10 cellular contexts compared by ENCODE assay signal in genomic region chr16:82010649-82011048, GRCh38. TPM values are rescaled to one million over a fixed set of nuclear protein-coding genes. Genes with fewer than 3 reads are reported as not detected.
DNase-seq lines count a peak whose midpoint lies in the region; TF ChIP-seq lines count a peak whose summit lies in the region.
"Had no signal": no experiment of that assay in that cellular context is flagged by ENCODE, and none has a peak within 500 bp of the region (broad histone marks: within the 10 kb centered on the region; RNA-seq: fewer than 3 reads in every experiment).

No MANE protein-coding gene starts in this region.

- TF ChIP-seq CTCF in GM12865 (IDR thresholded peaks at IDR 0.05; ENCODE audit: insufficient read depth, low read depth, low read length, missing control alignments) (no peak), PC-9 (conservative IDR thresholded peaks at IDR 0.05) (no peak), prostate gland (IDR thresholded peaks at IDR 0.05) (no peak)

- H3K4me3 ChIP-seq in GM12865 (ENCODE audit: low read depth, low read length), result peak overlapping the region; percentile 69
- H3K4me3 ChIP-seq in PC-9, result peak overlapping the region; percentile 84
- H3K4me3 ChIP-seq in duodenal mucosa (ENCODE audit: low read depth in 1 of 2, low read length in 2 of 2), result peak overlapping the region; percentile 74 to 84
- peak overlapping the region; percentile 62 for H3K4me3 ChIP-seq in prostate gland

- H3K9me2 ChIP-seq in PC-9 (ENCODE audit: insufficient read depth), result no peaks in the 10 kb centered on the region

- H3K36me3 ChIP-seq in PC-9 (ENCODE audit: low read depth) (no peaks in the 10 kb centered on the region), duodenal mucosa (ENCODE audit: control insufficient read depth in 1 of 2, insufficient read depth in 2 of 2, low read length in 2 of 2) (peaks cover 0 to 8% of the 10 kb centered on the region in 2 donors), prostate gland (no peaks in the 10 kb centered on the region)

- no peak overlapping the region for H3K27ac ChIP-seq in PC-9
- no peak overlapping the region for H3K27ac ChIP-seq in duodenal mucosa (ENCODE audit: low read depth, low read length)
- no peak overlapping the region for H3K27ac ChIP-seq in prostate gland
- no peak overlapping the region for H3K27ac ChIP-seq in substantia nigra (ENCODE audit: low read depth, low read length, poor library complexity, severe bottlenecking)

- no peaks in the 10 kb centered on the region for H3K79me2 ChIP-seq in PC-9 (ENCODE audit: low read depth)

- WGBS in prostate gland, result 65% methylated on average over 8 of the region's 8 CpGs

- peak overlapping the region; percentile 92 for H3K4me2 ChIP-seq in PC-9

- CTCF ChIA-PET in PC-9 (lab: Charles Lee), result no interaction called here

- POLR2A ChIA-PET in PC-9 (lab: Charles Lee; ENCODE audit: unreplicated experiment), result interaction anchor here (0.8 kb wide), 1 partner anchor 1017 kb away, joined by 5 read pairs; no protein-coding TSS in a partner anchor

- TF ChIP-seq POLR2A in prostate gland (IDR thresholded peaks at IDR 0.05), result no peak

- no peaks in the 10 kb centered on the region for H3F3A ChIP-seq in PC-9 (ENCODE audit: insufficient read depth, low read depth)

- no peaks in the 10 kb centered on the region for H3K4me1 ChIP-seq in PC-9 (replicated peaks; ENCODE audit: insufficient read depth)
- peaks cover 20 to 33% of the 10 kb centered on the region in 2 donors for H3K4me1 ChIP-seq in duodenal mucosa (ENCODE audit: control insufficient read depth in 1 of 2, insufficient read depth in 2 of 2, low read length in 2 of 2)
- H3K4me1 ChIP-seq in prostate gland (replicated peaks), result no peaks in the 10 kb centered on the region

- DNase-seq in GM12865 (ENCODE audit: low read depth) (no peak), PC-9 (no peak), prostate gland (ENCODE audit: low spot score) (no peak), T1000 (lab: John Stamatoyannopoulos, UW) (no peak), NK-92 (lab: John Stamatoyannopoulos, UW; ENCODE audit: unreplicated experiment) (no peak), substantia nigra (lab: John Stamatoyannopoulos, UW) (no peak), Ammon's horn (ENCODE audit: low spot score) (no peak)
- DNase-seq: caudate nucleus, NCI-H82 had no signal

- TSS peak; percentile 46 for BruUV-seq in PC-9 (replicated peaks; lab: Mats Ljungman, UMichigan)

- peak overlapping the region; percentile 35 to 64 for H3K9ac ChIP-seq in duodenal mucosa (ENCODE audit: low read depth in 1 of 2, low read length in 2 of 2)

- H2AFZ ChIP-seq in PC-9, result peak overlapping the region; percentile 97

- H3K27me3 ChIP-seq in PC-9 (ENCODE audit: insufficient read depth, low read depth) (0 out of 2 replicates have a peak, but pooled peaks cover 5% of the 10 kb centered on the region), duodenal mucosa (ENCODE audit: control insufficient read depth in 1 of 2, insufficient read depth in 2 of 2, low read length in 2 of 2) (no peaks in the 10 kb centered on the region), prostate gland (replicated peaks; ENCODE audit: insufficient read depth) (no peaks in the 10 kb centered on the region)

- H3K9me3 ChIP-seq in PC-9 (ENCODE audit: insufficient read depth, low read depth) (peaks cover 6% of the 10 kb centered on the region; the same call in 1 of the 2 replicates), duodenal mucosa (ENCODE audit: control insufficient read depth in 1 of 2, low read length in 2 of 2) (peaks cover 13 to 15% of the 10 kb centered on the region in 2 donors), prostate gland (no peaks in the 10 kb centered on the region)

- intact Hi-C loops in PC-9 (cut with micrococcal nuclease; ENCODE audit: unreplicated experiment), result loop anchor here (5.0 kb wide), 1 partner anchor 162 kb away; the partner anchor contains the start of gene MPHOSPH6
- intact Hi-C loops in prostate gland (cut with DNase I), result no loop called here

- no peaks in the 10 kb centered on the region for H4K20me1 ChIP-seq in PC-9 (ENCODE audit: insufficient read depth)

RNA-seq across cellular contexts. Expression of gene SDR42E1, which starts 0.6 kb away (rescaled TPM):
- 10.5 and 11.6 TPM in 2 replicates for total RNA-seq in PC-9 (2021)
- 1 to 10 TPM; 5.5 to 7.2 TPM for total RNA-seq in prostate gland

RNA-seq across cellular contexts. Expression of gene HSD17B2, which starts 24.4 kb away (rescaled TPM):
- total RNA-seq in PC-9 (2021) (not detected in 2 replicates), prostate gland (1 to 10 TPM in 1 of 2 donors, under 1 TPM in 1; 0.80 to 1.0 TPM)
